ENCODE assay signal across 11 cellular contexts in genomic region chr15:65423150-65423976, GRCh38. TPM values are rescaled to one million over a fixed set of nuclear protein-coding genes. Genes with fewer than 3 reads are reported as not detected.
A peak's percentile ranks its signal among the peaks of the same experiment; 100 is the strongest.
DNase-seq lines count a peak whose midpoint lies in the region; ATAC-seq and TF ChIP-seq lines count a peak whose summit lies in the region.
"Had no signal": no experiment of that assay in that cellular context is flagged by ENCODE, and none has a peak within 500 bp of the region (broad histone marks: within the 10 kb centered on the region; RNA-seq: fewer than 3 reads in every experiment).

No MANE protein-coding gene starts in this region.

- no peak for DNase-seq in CD4-positive, alpha-beta memory T cell
- peak; percentile 47 for DNase-seq in NCI-H526 treated with DMSO at 0.1 percent for 48 hours (lab: John Stamatoyannopoulos, UW)
- DNase-seq in effector memory CD8-positive, alpha-beta T cell = no peak
- DNase-seq in osteocyte (ENCODE audit: extremely low spot score, unreplicated experiment) = no peak
- no peak for DNase-seq in NK-92 (lab: John Stamatoyannopoulos, UW; ENCODE audit: unreplicated experiment)
- DNase-seq in H4 (ENCODE audit: low spot score) = no peak
- no peak for DNase-seq in NAMALWA (ENCODE audit: low spot score)
- no peak for DNase-seq in inferior parietal cortex (ENCODE audit: extremely low spot score)
- DNase-seq: SHP77 treated with DMSO at 0.1 percent for 48 hours had no signal

- peaks cover 0 to 4% of the 10 kb centered on the region in 2 donors for H3K36me3 Mint-ChIP-seq in CD4-positive, alpha-beta memory T cell
- peaks cover 3% of the 10 kb centered on the region for H3K36me3 Mint-ChIP-seq in effector memory CD8-positive, alpha-beta T cell (ENCODE audit: insufficient read depth)
- H3K36me3 Mint-ChIP-seq in osteocyte (ENCODE audit: unreplicated experiment) = peaks cover 2% of the 10 kb centered on the region

- peaks cover 11 to 25% (median 16%) of the 10 kb centered on the region in 4 donors for H3K4me1 Mint-ChIP-seq in CD4-positive, alpha-beta memory T cell
- H3K4me1 Mint-ChIP-seq in effector memory CD8-positive, alpha-beta T cell (ENCODE audit: low read depth in 2 of 2) = peaks cover 9 to 10% of the 10 kb centered on the region in 2 donors
- H3K4me1 Mint-ChIP-seq in osteocyte (ENCODE audit: unreplicated experiment) = peaks cover 40% of the 10 kb centered on the region

- CTCF ChIA-PET in CD4-positive, alpha-beta memory T cell (lab: Charles Lee; ENCODE audit: partially characterized antibody) = no interaction called here

- peak overlapping the region; percentile 72 to 91 (median 80) for H3K4me3 Mint-ChIP-seq in CD4-positive, alpha-beta memory T cell
- peak overlapping the region; percentile 84 to 87 for H3K4me3 Mint-ChIP-seq in effector memory CD8-positive, alpha-beta T cell
- H3K4me3 Mint-ChIP-seq in osteocyte (ENCODE audit: unreplicated experiment) = peak overlapping the region; percentile 91

- POLR2A ChIA-PET in CD4-positive, alpha-beta memory T cell (lab: Charles Lee; ENCODE audit: partially characterized antibody) = no interaction called here

- H3K27ac ChIP-seq in CD4-positive, alpha-beta memory T cell (ENCODE audit: low read depth, low read length) = no peak overlapping the region
- H3K27ac ChIP-seq: KMS-11 had no signal

- no peaks in the 10 kb centered on the region for H3K9me3 ChIP-seq in CD4-positive, alpha-beta memory T cell (ENCODE audit: control insufficient read depth in 1 of 2, low read length in 2 of 2)

- H3K4me3 ChIP-seq in CD4-positive, alpha-beta memory T cell (ENCODE audit: low read length in 2 of 2) = no peak overlapping the region

- H3K9me3 Mint-ChIP-seq in CD4-positive, alpha-beta memory T cell = peaks cover 0 to 4% (median 0%) of the 10 kb centered on the region in 8 donors
- H3K9me3 Mint-ChIP-seq in effector memory CD8-positive, alpha-beta T cell = no peaks in the 10 kb centered on the region
- no peaks in the 10 kb centered on the region for H3K9me3 Mint-ChIP-seq in osteocyte (ENCODE audit: unreplicated experiment)

- peaks cover 46% of the 10 kb centered on the region in 2 donors for H3K27me3 Mint-ChIP-seq in CD4-positive, alpha-beta memory T cell
- H3K27me3 Mint-ChIP-seq in effector memory CD8-positive, alpha-beta T cell = peaks cover 65 to 80% of the 10 kb centered on the region in 2 donors
- no peaks in the 10 kb centered on the region for H3K27me3 Mint-ChIP-seq in osteocyte (ENCODE audit: unreplicated experiment)

- intact Hi-C loops in CD4-positive, alpha-beta memory T cell (cut with micrococcal nuclease) = no loop called here

- H3K27me3 ChIP-seq in CD4-positive, alpha-beta memory T cell (ENCODE audit: insufficient read depth, low read length) = peaks cover 12% of the 10 kb centered on the region

- TF ChIP-seq CTCF in osteocyte (IDR thresholded peaks at IDR 0.05) = no peak

- H3K36me3 ChIP-seq in CD4-positive, alpha-beta memory T cell (ENCODE audit: insufficient read depth, low read length) = no peaks in the 10 kb centered on the region

- peak overlapping the region in 1 of 7 donors; percentile 31 for H3K27ac Mint-ChIP-seq in CD4-positive, alpha-beta memory T cell
- no peak overlapping the region for H3K27ac Mint-ChIP-seq in effector memory CD8-positive, alpha-beta T cell
- peak overlapping the region; percentile 91 for H3K27ac Mint-ChIP-seq in osteocyte (ENCODE audit: unreplicated experiment)

- ATAC-seq in effector memory CD8-positive, alpha-beta T cell (replicated peaks) = no peak

- peaks cover 9% of the 10 kb centered on the region for H3K4me1 ChIP-seq in CD4-positive, alpha-beta memory T cell (ENCODE audit: insufficient read depth, low read length)

RNA-seq across cellular contexts. Expression of gene IGDCC4, which starts 0.6 kb away (rescaled TPM):
- under 1 TPM; 0.06 to 0.22 TPM for total RNA-seq in CD4-positive, alpha-beta memory T cell
- polyA plus RNA-seq in CD4-positive, alpha-beta memory T cell = under 1 TPM in 1 of 2 donors, not detected in 1; 0.24 TPM
- total RNA-seq in osteocyte = 36.4 and 36.8 TPM in 2 replicates
- total RNA-seq in H4 (2014; rRNA removed; shearing (Covaris generic)) = 0.10 and 0.14 TPM in 2 replicates
- polyA plus RNA-seq: liver had no signal

RNA-seq across cellular contexts. Expression of gene IGDCC3, which starts 45.6 kb away (rescaled TPM):
- total RNA-seq in CD4-positive, alpha-beta memory T cell = not detected
- polyA plus RNA-seq in CD4-positive, alpha-beta memory T cell = not detected
- total RNA-seq in osteocyte = 0.16 and 0.48 TPM in 2 replicates
- not detected in 2 replicates for total RNA-seq in H4 (2014; rRNA removed; shearing (Covaris generic))
- polyA plus RNA-seq: liver had no signal

Comparison
In these comparisons a context has a peak if more than half of its experiments do, and no peak if none do; other contexts are left out.
1. RNA of gene IGDCC4, which starts 0.6 kb away (total RNA-seq): 36.4 to 36.8 TPM in osteocyte; 0.06 to 0.22 TPM in CD4-positive, alpha-beta memory T cell and 0.10 to 0.14 TPM in H4; every median in the first group is over 10 times any median in the second.
2. Peak in every context shown above with its lines, with median percentiles within 50 percentile points of each other: H3K4me3 Mint-ChIP-seq.